Comparison of ENCODE assay signal across 8 cellular contexts in genomic region chr11:20599424-20600346, GRCh38. TPM values are rescaled to one million over a fixed set of nuclear protein-coding genes. Genes with fewer than 3 reads are reported as not detected.
DNase-seq lines count a peak whose midpoint lies in the region; ATAC-seq, FAIRE-seq and TF ChIP-seq lines count a peak whose summit lies in the region.

SLC6A5 (plus strand) TSS chr11:20599608; CDS start chr11:20599673, 65 bp downstream.

- H3K9me2 ChIP-seq in MM.1S (replicated peaks; ENCODE audit: insufficient read depth, low read length): no peaks in the 10 kb centered on the region

- no peak within 1 kb of the TSS for H2BK120ac ChIP-seq in neuronal stem cell (ENCODE audit: low read depth, low read length)

- H3K4me1 ChIP-seq in MM.1S (ENCODE audit: low read length) (no peaks in the 10 kb centered on the region), neuronal stem cell (ENCODE audit: control insufficient read depth in 2 of 2, insufficient read depth in 1 of 2, low read depth in 1 of 2, low read length in 2 of 2) (peaks cover 0 to 5% of the 10 kb centered on the region in 2 donors), esophagus squamous epithelium (peaks cover 0 to 23% (median 3%) of the 10 kb centered on the region in 3 donors)

- FAIRE-seq in bronchial epithelial cell (lab: Jason Lieb, UNC): no peak

- H2BK15ac ChIP-seq in neuronal stem cell (ENCODE audit: low read length): no peak within 1 kb of the TSS

- H3K4me3 ChIP-seq in MM.1S (ENCODE audit: low read length) (no peak within 1 kb of the TSS), bronchial epithelial cell (ENCODE audit: low read depth, low read length) (no peak within 1 kb of the TSS), neuronal stem cell (ENCODE audit: low read length in 2 of 2) (no peak within 1 kb of the TSS), esophagus squamous epithelium (no peak within 1 kb of the TSS)

- TF ChIP-seq POLR2A in esophagus squamous epithelium (IDR thresholded peaks at IDR 0.05): no peak

- H3K14ac ChIP-seq in neuronal stem cell (ENCODE audit: low read length): no peak within 1 kb of the TSS

- H2BK12ac ChIP-seq in neuronal stem cell (ENCODE audit: low read length): no peak within 1 kb of the TSS

- no peak within 1 kb of the TSS for H2BK5ac ChIP-seq in neuronal stem cell (ENCODE audit: low read length)

- intact Hi-C loops in esophagus squamous epithelium (cut with DNase I): no loop called here

- no peak within 1 kb of the TSS for H2AFZ ChIP-seq in MM.1S (ENCODE audit: low read length)
- no peak within 1 kb of the TSS for H2AFZ ChIP-seq in neuronal stem cell (ENCODE audit: low read length)

- in situ Hi-C loops in GM13976 (cut with MboI; ENCODE audit: low sequenced_read_pairs, unreplicated experiment): loop anchor here (10.0 to 25.0 kb wide), 2 partner anchors 215 to 462 kb away; partner anchors contain the start of gene PRMT3

- H3F3A ChIP-seq in MM.1S (ENCODE audit: insufficient read depth, low read length): no peaks in the 10 kb centered on the region

- WGBS in neuronal stem cell (ENCODE audit: extremely low coverage in 2 of 2, insufficient read length in 2 of 2, insufficient replicate concordance in 1 of 2), 2 donors: no CpG with 5 or more reads among the region's 27 CpGs
- 15 to 16% methylated on average over 22 to 25 of the region's 27 CpGs for WGBS in esophagus squamous epithelium, 2 donors

- H3K18ac ChIP-seq in neuronal stem cell (ENCODE audit: low read length): no peak within 1 kb of the TSS

- H3K27ac ChIP-seq in MM.1S (ENCODE audit: low read length) (no peak within 1 kb of the TSS), neuronal stem cell (replicated peaks; ENCODE audit: low read length) (no peak within 1 kb of the TSS), esophagus squamous epithelium (no peak within 1 kb of the TSS)

- H3K4me2 ChIP-seq in MM.1S (ENCODE audit: low read depth, low read length): no peak within 1 kb of the TSS
- H3K4me2 ChIP-seq in neuronal stem cell (ENCODE audit: insufficient read depth, low read length, poor library complexity, severe bottlenecking): no peak within 1 kb of the TSS

- H4K20me1 ChIP-seq in MM.1S (ENCODE audit: insufficient read depth, low read length): no peaks in the 10 kb centered on the region

- DNase-seq in GM13976 (ENCODE audit: low spot score): peak; percentile 53
- peak; percentile 69 for DNase-seq in MM.1S
- DNase-seq in bronchial epithelial cell (ENCODE audit: low read depth): peak; percentile 40
- DNase-seq in neuronal stem cell (ENCODE audit: low spot score): peak; percentile 85
- no peak for DNase-seq in esophagus squamous epithelium (lab: John Stamatoyannopoulos, UW)
- no peak for DNase-seq in epidermal melanocyte (ENCODE audit: insufficient read length, low spot score)
- DNase-seq in NCI-H2227 (lab: John Stamatoyannopoulos, UW; ENCODE audit: unreplicated experiment): no peak

- TF ChIP-seq CTCF in GM13976 (IDR thresholded peaks at IDR 0.05; ENCODE audit: borderline replicate concordance, control extremely low read depth, extremely low read depth, insufficient read depth, missing control alignments) (no peak), MM.1S (IDR thresholded peaks at IDR 0.05; ENCODE audit: low read length) (no peak), bronchial epithelial cell (IDR thresholded peaks at IDR 0.05; ENCODE audit: insufficient read depth, low read length, severe bottlenecking) (no peak), esophagus squamous epithelium (IDR thresholded peaks at IDR 0.05) (no peak)

- H3K23ac ChIP-seq in neuronal stem cell (ENCODE audit: low read depth, low read length, poor library complexity): no peak within 1 kb of the TSS

- no peak within 1 kb of the TSS for H4K91ac ChIP-seq in neuronal stem cell (ENCODE audit: low read depth, low read length, poor library complexity)

- H3K27me3 ChIP-seq in MM.1S (replicated peaks; ENCODE audit: insufficient read depth, low read length) (peaks cover 29% of the 10 kb centered on the region), bronchial epithelial cell (ENCODE audit: control insufficient read depth, insufficient read depth, low read length) (peaks cover 77% of the 10 kb centered on the region), neuronal stem cell (ENCODE audit: control insufficient read depth in 3 of 3, insufficient read depth in 3 of 3, low read depth in 1 of 3, low read length in 3 of 3) (peaks cover 26 to 93% (median 87%) of the 10 kb centered on the region in 3 experiments), esophagus squamous epithelium (peaks cover 24 to 100% (median 46%) of the 10 kb centered on the region in 4 donors)

- no peaks in the 10 kb centered on the region for H3K79me1 ChIP-seq in neuronal stem cell (ENCODE audit: low read depth, low read length)

- no peak for ATAC-seq in HG02798 (IDR thresholded peaks at IDR 0.05; ENCODE audit: poor library complexity, unreplicated experiment)

- H3K9ac ChIP-seq in MM.1S (ENCODE audit: low read length) (no peak within 1 kb of the TSS), neuronal stem cell (ENCODE audit: low read depth, low read length, poor library complexity) (no peak within 1 kb of the TSS)

- no peak within 1 kb of the TSS for H2AK5ac ChIP-seq in neuronal stem cell (ENCODE audit: low read depth, low read length)

- no peaks in the 10 kb centered on the region for H3K36me3 ChIP-seq in MM.1S (replicated peaks; ENCODE audit: insufficient read depth, low read length)
- H3K36me3 ChIP-seq in bronchial epithelial cell (ENCODE audit: control insufficient read depth, insufficient read depth, low read length): no peaks in the 10 kb centered on the region
- H3K36me3 ChIP-seq in neuronal stem cell (replicated peaks in 1 of 2; ENCODE audit: control insufficient read depth in 2 of 2, insufficient read depth in 2 of 2, low read length in 2 of 2): no peaks in the 10 kb centered on the region
- H3K36me3 ChIP-seq in esophagus squamous epithelium: no peaks in the 10 kb centered on the region

- H3K4ac ChIP-seq in neuronal stem cell (ENCODE audit: low read length): no peak within 1 kb of the TSS

- no peaks in the 10 kb centered on the region for H3K79me2 ChIP-seq in MM.1S (ENCODE audit: low read length)

- no peaks in the 10 kb centered on the region for H3K9me3 ChIP-seq in MM.1S (replicated peaks; ENCODE audit: insufficient read depth, low read length)
- no peaks in the 10 kb centered on the region for H3K9me3 ChIP-seq in neuronal stem cell (replicated peaks in 1 of 2; ENCODE audit: control insufficient read depth in 2 of 2, insufficient read depth in 1 of 2, low read depth in 1 of 2, low read length in 2 of 2)
- H3K9me3 ChIP-seq in esophagus squamous epithelium: no peaks in the 10 kb centered on the region

- no peak within 1 kb of the TSS for H4K8ac ChIP-seq in neuronal stem cell (ENCODE audit: low read depth, low read length)

RNA-seq across cellular contexts. Expression of gene SLC6A5, which starts in this region (rescaled TPM):
- not detected in 2 replicates for total RNA-seq in bronchial epithelial cell
- polyA plus RNA-seq in neuronal stem cell (2013, experiment 1 of 2): not detected
- polyA plus RNA-seq in neuronal stem cell (2013, experiment 2 of 2): not detected
- total RNA-seq in esophagus squamous epithelium: not detected

Comparison
In these comparisons a context has a peak if more than half of its experiments do, and no peak if none do; other contexts are left out.
1. Peak in DNase-seq in bronchial epithelial cell; RNA of the gene not detected or under 1 TPM.
2. DNase-seq: peak in GM13976 (single experiment), MM.1S (single experiment) and neuronal stem cell (single experiment); none in esophagus squamous epithelium (single experiment), epidermal melanocyte (single experiment) and NCI-H2227 (single experiment).